ENCODE assay signal across 6 cellular contexts in genomic region chr3:17693670-17693999, GRCh38. TPM values are rescaled to one million over a fixed set of nuclear protein-coding genes. Genes with fewer than 3 reads are reported as not detected.
DNase-seq lines count a peak whose midpoint lies in the region; ATAC-seq and TF ChIP-seq lines count a peak whose summit lies in the region.
"Not testable (repeated sequence)": the region's sequence is repeated elsewhere in the genome, so short reads cannot be mapped to it uniquely, and the experiment has no call there.

No MANE protein-coding gene starts in this region.

- TF ChIP-seq RAD21 in HCT116 (IDR thresholded peaks at IDR 0.05; ENCODE audit: low read depth), result peak; percentile 38; the same call in 1 of the 2 replicates

- CTCF ChIA-PET in CD4-positive, alpha-beta memory T cell (lab: Charles Lee; ENCODE audit: partially characterized antibody), result interaction anchor here (0.9 to 2.0 kb wide), 10 partner anchors 8 to 149 kb away, joined by 3 to 19 read pairs (median 6); no protein-coding TSS in a partner anchor
- CTCF ChIA-PET in HCT116 (lab: Charles Lee), result not testable (repeated sequence)

- not testable (repeated sequence) for H4K8ac ChIP-seq in neuronal stem cell (ENCODE audit: low read depth, low read length)

- no CpG with 5 or more reads among the region's 8 CpGs for WGBS in neuronal stem cell (ENCODE audit: extremely low coverage in 2 of 2, insufficient read length in 2 of 2, insufficient replicate concordance in 1 of 2), 2 donors

- H3K27me3 ChIP-seq in CD4-positive, alpha-beta memory T cell (ENCODE audit: insufficient read depth, low read length); HCT116 (ENCODE audit: insufficient read depth, low read length); OCI-LY3 (ENCODE audit: low read depth, low read length); neuronal stem cell (ENCODE audit: control insufficient read depth in 3 of 3, insufficient read depth in 3 of 3, low read depth in 1 of 3, low read length in 3 of 3): not testable (repeated sequence)

- H2BK12ac ChIP-seq in neuronal stem cell (ENCODE audit: low read length), result not testable (repeated sequence)

- DNase-seq in CD4-positive, alpha-beta memory T cell; HCT116 (ENCODE audit: low read depth, low spot score); T-helper 17 cell; neuronal stem cell (ENCODE audit: low spot score): not testable (repeated sequence)
- peak; percentile 17 to 24 for DNase-seq in erythroblast (lab: John Stamatoyannopoulos, UW)

- H3K4me3 ChIP-seq in CD4-positive, alpha-beta memory T cell (ENCODE audit: low read length in 2 of 2); neuronal stem cell (ENCODE audit: low read length in 2 of 2): not testable (repeated sequence)
- H3K4me3 ChIP-seq in HCT116 (replicated peaks in 1 of 2; ENCODE audit: low read depth in 1 of 2, low read length in 2 of 2) (peak overlapping the region; percentile 19 to 46), OCI-LY3 (ENCODE audit: low read length) (peak overlapping the region; percentile 69)

- H3K9ac ChIP-seq in HCT116 (ENCODE audit: low read length), result peak overlapping the region; percentile 45; the same call in 1 of the 2 replicates
- H3K9ac ChIP-seq in OCI-LY3 (ENCODE audit: low read length); neuronal stem cell (ENCODE audit: low read depth, low read length, poor library complexity): not testable (repeated sequence)

- H3K79me1 ChIP-seq in neuronal stem cell (ENCODE audit: low read depth, low read length), result not testable (repeated sequence)

- TF ChIP-seq CTCF in HCT116 (IDR thresholded peaks at IDR 0.05 in 2 of 3, conservative IDR thresholded peaks at IDR 0.05 in 1 of 3; ENCODE audit: borderline replicate concordance in 1 of 3, insufficient read depth in 1 of 3, low read depth in 2 of 3, low read length in 2 of 3), result not testable (repeated sequence)
- TF ChIP-seq CTCF in OCI-LY3 (IDR thresholded peaks at IDR 0.05; ENCODE audit: low read depth, low read length), result 0 out of 2 replicates have a peak, but pooled peaks have one; percentile 16

- H3K4me1 ChIP-seq in CD4-positive, alpha-beta memory T cell (ENCODE audit: insufficient read depth, low read length); OCI-LY3 (ENCODE audit: low read length); neuronal stem cell (ENCODE audit: control insufficient read depth in 2 of 2, insufficient read depth in 1 of 2, low read depth in 1 of 2, low read length in 2 of 2): not testable (repeated sequence)
- peaks cover 3 to 13% of the 10 kb centered on the region in 2 experiments; a peak in 3 of 4 replicates for H3K4me1 ChIP-seq in HCT116 (ENCODE audit: control insufficient read depth in 1 of 2, insufficient read depth in 2 of 2, low read length in 2 of 2)

- not testable (repeated sequence) for H3K9me2 ChIP-seq in HCT116 (ENCODE audit: insufficient read depth)

- peaks cover 0 to 27% (median 6%) of the 10 kb centered on the region in 8 donors for H3K9me3 Mint-ChIP-seq in CD4-positive, alpha-beta memory T cell

- not testable (repeated sequence) for H3K14ac ChIP-seq in neuronal stem cell (ENCODE audit: low read length)

- H3K4me3 Mint-ChIP-seq in CD4-positive, alpha-beta memory T cell, result peak overlapping the region in 7 of 8 donors; percentile 35 to 77 (median 69)
- peak overlapping the region; percentile 28 for H3K4me3 Mint-ChIP-seq in T-helper 17 cell

- H2BK120ac ChIP-seq in neuronal stem cell (ENCODE audit: low read depth, low read length), result not testable (repeated sequence)

- not testable (repeated sequence) for TF ChIP-seq POLR2A in HCT116 (IDR thresholded peaks at IDR 0.05; ENCODE audit: borderline replicate concordance, extremely low read depth, insufficient read depth, insufficient read length); erythroblast (IDR thresholded peaks at IDR 0.05; ENCODE audit: low read length)

- not testable (repeated sequence) for H3K18ac ChIP-seq in neuronal stem cell (ENCODE audit: low read length)

- H2BK5ac ChIP-seq in neuronal stem cell (ENCODE audit: low read length), result not testable (repeated sequence)

- H3K27ac Mint-ChIP-seq in CD4-positive, alpha-beta memory T cell, result peak overlapping the region in 4 of 7 donors; percentile 4 to 70 (median 30)
- not testable (repeated sequence) for H3K27ac Mint-ChIP-seq in T-helper 17 cell

- H4K91ac ChIP-seq in neuronal stem cell (ENCODE audit: low read depth, low read length, poor library complexity), result not testable (repeated sequence)

- H3K36me3 Mint-ChIP-seq in CD4-positive, alpha-beta memory T cell, result peaks cover 16 to 38% of the 10 kb centered on the region in 2 donors
- not testable (repeated sequence) for H3K36me3 Mint-ChIP-seq in T-helper 17 cell (ENCODE audit: low read depth)

- not testable (repeated sequence) for H2AK5ac ChIP-seq in neuronal stem cell (ENCODE audit: low read depth, low read length)

- not testable (repeated sequence) for H4K20me1 ChIP-seq in HCT116 (ENCODE audit: insufficient read depth)
- H4K20me1 ChIP-seq in OCI-LY3 (ENCODE audit: insufficient read depth, low read length), result peaks cover 36% of the 10 kb centered on the region

- not testable (repeated sequence) for H3K27ac ChIP-seq in CD4-positive, alpha-beta memory T cell (ENCODE audit: low read depth, low read length); OCI-LY3 (ENCODE audit: low read length); neuronal stem cell (replicated peaks; ENCODE audit: low read length)
- peak overlapping the region; percentile 13; the same call in 1 of the 2 replicates for H3K27ac ChIP-seq in HCT116 (ENCODE audit: low read depth, low read length)

- POLR2A ChIA-PET in CD4-positive, alpha-beta memory T cell (lab: Charles Lee; ENCODE audit: partially characterized antibody), result interaction anchor here (1.0 to 2.0 kb wide), 2 partner anchors 49 to 147 kb away, joined by 3 to 20 read pairs; partner anchors contain the start of gene TBC1D5
- POLR2A ChIA-PET in HCT116 (lab: Charles Lee), result interaction anchor here (0.5 kb wide), 1 partner anchor 366 kb away, joined by 3 read pairs; no protein-coding TSS in a partner anchor

- RAD21 ChIA-PET in HCT116 (lab: Charles Lee; ENCODE audit: low non-redundant PET in 1 of 2, low total read pairs in 2 of 2, uncharacterized antibody in 2 of 2, unreplicated experiment in 2 of 2), result not testable (repeated sequence)

- peak overlapping the region; percentile 89 for H3K23ac ChIP-seq in neuronal stem cell (ENCODE audit: low read depth, low read length, poor library complexity)

- peaks cover 19 to 43% (median 32%) of the 10 kb centered on the region in 4 donors for H3K4me1 Mint-ChIP-seq in CD4-positive, alpha-beta memory T cell
- not testable (repeated sequence) for H3K4me1 Mint-ChIP-seq in T-helper 17 cell

- not testable (repeated sequence) for H2BK15ac ChIP-seq in neuronal stem cell (ENCODE audit: low read length)

- ATAC-seq in HCT116 (peak; percentile 71), T-helper 17 cell (peak; percentile 63)

- not testable (repeated sequence) for H3K27me3 Mint-ChIP-seq in CD4-positive, alpha-beta memory T cell; T-helper 17 cell

- not testable (repeated sequence) for H3K4ac ChIP-seq in neuronal stem cell (ENCODE audit: low read length)

- H3K79me2 ChIP-seq in HCT116 (ENCODE audit: insufficient read depth, low read length) (peaks cover 39% of the 10 kb centered on the region), OCI-LY3 (ENCODE audit: low read length) (peaks cover 27% of the 10 kb centered on the region)

- not testable (repeated sequence) for H2AFZ ChIP-seq in HCT116 (ENCODE audit: low read depth, low read length, poor library complexity, severe bottlenecking); OCI-LY3 (ENCODE audit: low read depth, low read length); neuronal stem cell (ENCODE audit: low read length)

- intact Hi-C loops in CD4-positive, alpha-beta memory T cell (cut with micrococcal nuclease), result loop anchor here (2.0 kb wide), 1 partner anchor 49 kb away; the partner anchor contains the start of gene TBC1D5
- intact Hi-C loops in HCT116 (cut with micrococcal nuclease), result not testable (repeated sequence)

- not testable (repeated sequence) for BruUV-seq in HCT116 (replicated peaks; lab: Mats Ljungman, UMichigan)

- not testable (repeated sequence) for H3K9me3 ChIP-seq in CD4-positive, alpha-beta memory T cell (ENCODE audit: control insufficient read depth in 1 of 2, low read length in 2 of 2); HCT116 (ENCODE audit: control insufficient read depth in 1 of 2, insufficient read depth in 1 of 2, low read depth in 1 of 2, low read length in 2 of 2); OCI-LY3 (ENCODE audit: insufficient read depth, low read length); T-helper 17 cell (ENCODE audit: control insufficient read depth, low read length, poor library complexity, severe bottlenecking)
- peaks cover 0 to 13% of the 10 kb centered on the region in 2 donors for H3K9me3 ChIP-seq in neuronal stem cell (replicated peaks in 1 of 2; ENCODE audit: control insufficient read depth in 2 of 2, insufficient read depth in 1 of 2, low read depth in 1 of 2, low read length in 2 of 2)

- H3K4me2 ChIP-seq in HCT116 (ENCODE audit: low read length) (peak overlapping the region; percentile 60), OCI-LY3 (ENCODE audit: low read length) (peak overlapping the region; percentile 67)
- not testable (repeated sequence) for H3K4me2 ChIP-seq in neuronal stem cell (ENCODE audit: insufficient read depth, low read length, poor library complexity, severe bottlenecking)

- H3K36me3 ChIP-seq in CD4-positive, alpha-beta memory T cell (ENCODE audit: insufficient read depth, low read length); HCT116 (ENCODE audit: control insufficient read depth in 1 of 2, insufficient read depth in 2 of 2, low read length in 2 of 2); OCI-LY3 (replicated peaks; ENCODE audit: low read depth, low read length); neuronal stem cell (replicated peaks in 1 of 2; ENCODE audit: control insufficient read depth in 2 of 2, insufficient read depth in 2 of 2, low read length in 2 of 2): not testable (repeated sequence)

RNA-seq across cellular contexts. Expression of gene TBC1D5, which starts 48.8 kb away (rescaled TPM):
- total RNA-seq in CD4-positive, alpha-beta memory T cell, result 10 to 100 TPM; 46.6 to 52.2 TPM
- 10 to 100 TPM; 21.2 to 40.1 TPM for polyA plus RNA-seq in CD4-positive, alpha-beta memory T cell
- total RNA-seq in HCT116 (2021; ENCODE audit: unreplicated experiment), result 33.9 TPM
- polyA plus RNA-seq in HCT116 (2012), result 12.3 and 13.0 TPM in 2 replicates
- 10 to 100 TPM; 53.7 to 58.4 TPM for total RNA-seq in T-helper 17 cell
- 24.5 TPM for polyA plus RNA-seq in neuronal stem cell (2013, experiment 1 of 2)
- 26.3 TPM for polyA plus RNA-seq in neuronal stem cell (2013, experiment 2 of 2)
